In genomic region chr1:109980324-109981127, GRCh38 we compare ENCODE assay signal across 9 cellular contexts. TPM values are rescaled to one million over a fixed set of nuclear protein-coding genes. Genes with fewer than 3 reads are reported as not detected.
A peak's percentile ranks its signal among the peaks of the same experiment; 100 is the strongest.
DNase-seq lines count a peak whose midpoint lies in the region; ATAC-seq, FAIRE-seq and TF ChIP-seq lines count a peak whose summit lies in the region.
"Had no signal": no experiment of that assay in that cellular context is flagged by ENCODE, and none has a peak within 500 bp of the region (broad histone marks: within the 10 kb centered on the region; RNA-seq: fewer than 3 reads in every experiment).

No MANE protein-coding gene starts in this region.

- H3K36me3 Mint-ChIP-seq in activated CD4-positive, alpha-beta T cell treated with anti-CD3 and anti-CD28 coated beads, Interleukin-2, amount 10 ng/mL, durations not matched to agents 7 days and 5 days (ENCODE audit: low read depth), result peaks cover 2% of the 10 kb centered on the region
- H3K36me3 Mint-ChIP-seq in glutamatergic neuron (ENCODE audit: unreplicated experiment), result no peaks in the 10 kb centered on the region

- H3K9ac ChIP-seq in kidney (ENCODE audit: low read length in 2 of 2), result no peak overlapping the region

- peaks cover 9% of the 10 kb centered on the region for H3K27me3 Mint-ChIP-seq in activated CD4-positive, alpha-beta T cell treated with anti-CD3 and anti-CD28 coated beads, Interleukin-2, amount 10 ng/mL, durations not matched to agents 7 days and 5 days
- H3K27me3 Mint-ChIP-seq in glutamatergic neuron (ENCODE audit: unreplicated experiment), result peaks cover 7% of the 10 kb centered on the region

- no peak overlapping the region for H3K4me3 Mint-ChIP-seq in activated CD4-positive, alpha-beta T cell treated with anti-CD3 and anti-CD28 coated beads, Interleukin-2, amount 10 ng/mL, durations not matched to agents 7 days and 5 days
- H3K4me3 Mint-ChIP-seq in glutamatergic neuron (ENCODE audit: unreplicated experiment), result no peak overlapping the region

- no peak overlapping the region for H3K27ac Mint-ChIP-seq in activated CD4-positive, alpha-beta T cell treated with anti-CD3 and anti-CD28 coated beads, Interleukin-2, amount 10 ng/mL, durations not matched to agents 7 days and 5 days
- no peak overlapping the region for H3K27ac Mint-ChIP-seq in glutamatergic neuron (ENCODE audit: unreplicated experiment)

- H3K36me3 ChIP-seq in kidney (ENCODE audit: control insufficient read depth in 1 of 2, insufficient read depth in 2 of 2, low read length in 2 of 2), result no peaks in the 10 kb centered on the region

- ATAC-seq in HG03039 (IDR thresholded peaks at IDR 0.05; ENCODE audit: unreplicated experiment) (no peak), HG02759 (IDR thresholded peaks at IDR 0.05; ENCODE audit: unreplicated experiment) (no peak)

- TF ChIP-seq CTCF in AG04449 (IDR thresholded peaks at IDR 0.05; ENCODE audit: insufficient read depth, low read length, missing control alignments) (peak; percentile 58), GM12874 (IDR thresholded peaks at IDR 0.05; ENCODE audit: insufficient read depth, low read depth, low read length) (peak; percentile 38; the same call in 1 of the 2 replicates), kidney (IDR thresholded peaks at IDR 0.05; ENCODE audit: borderline replicate concordance, extremely low read depth, insufficient read depth) (peak; percentile 65), glutamatergic neuron (IDR thresholded peaks at IDR 0.05; ENCODE audit: partially characterized antibody, unreplicated experiment) (no peak)

- no peaks in the 10 kb centered on the region for H3K9me3 Mint-ChIP-seq in activated CD4-positive, alpha-beta T cell treated with anti-CD3 and anti-CD28 coated beads, Interleukin-2, amount 10 ng/mL, durations not matched to agents 7 days and 5 days
- H3K9me3 Mint-ChIP-seq in glutamatergic neuron (ENCODE audit: unreplicated experiment), result peaks cover 10% of the 10 kb centered on the region

- intact Hi-C loops in kidney (cut with DNase I), result loop anchor here (5.0 kb wide), 1 partner anchor 203 kb away; no protein-coding TSS in a partner anchor

- CTCF ChIA-PET in AG04449 (lab: Yijun Ruan, JAX), result interaction anchor here (0.7 to 18.3 kb wide), 16 partner anchors 12 to 442 kb away, joined by 3 to 1425 read pairs (median 4); no protein-coding TSS in a partner anchor
- CTCF ChIA-PET in activated CD4-positive, alpha-beta T cell treated with anti-CD3 and anti-CD28 coated beads, Interleukin-2, amount 10 ng/mL, durations not matched to agents 7 days and 5 days (lab: Charles Lee), result interaction anchor here (0.6 to 12.9 kb wide), 10 partner anchors 11 to 345 kb away, joined by 3 to 475 read pairs (median 3); no protein-coding TSS in a partner anchor

- H3K27ac ChIP-seq in kidney (ENCODE audit: low read depth in 2 of 2, low read length in 2 of 2), result no peak overlapping the region

- DNase-seq in AG04449 (ENCODE audit: low read depth, low spot score) (no peak), kidney (no peak), OCI-M2 (lab: John Stamatoyannopoulos, UW; ENCODE audit: unreplicated experiment) (no peak), glutamatergic neuron (no peak)
- peak; percentile 38 for DNase-seq in activated CD4-positive, alpha-beta T cell treated with anti-CD3 and anti-CD28 coated beads, Interleukin-2, amount 10 ng/mL, durations not matched to agents 7 days and 5 days

- no peaks in the 10 kb centered on the region for H3K9me3 ChIP-seq in kidney (ENCODE audit: control insufficient read depth in 1 of 2, low read length in 2 of 2)

- FAIRE-seq in kidney (lab: Jason Lieb, UNC), result no peak

- POLR2A ChIA-PET in AG04449 (lab: Yijun Ruan, JAX), result interaction anchor here (1.1 kb wide), 1 partner anchor 205 kb away, joined by 3 read pairs; no protein-coding TSS in a partner anchor
- POLR2A ChIA-PET in activated CD4-positive, alpha-beta T cell treated with anti-CD3 and anti-CD28 coated beads, Interleukin-2, amount 10 ng/mL, durations not matched to agents 7 days and 5 days (lab: Charles Lee), result no interaction called here

- H3K4me1 ChIP-seq in kidney (ENCODE audit: control insufficient read depth in 1 of 2, insufficient read depth in 1 of 2, low read depth in 1 of 2, low read length in 2 of 2), result peaks cover 7% of the 10 kb centered on the region in 2 donors

- H3K4me1 Mint-ChIP-seq in activated CD4-positive, alpha-beta T cell treated with anti-CD3 and anti-CD28 coated beads, Interleukin-2, amount 10 ng/mL, durations not matched to agents 7 days and 5 days, result peaks cover 14% of the 10 kb centered on the region
- H3K4me1 Mint-ChIP-seq in glutamatergic neuron (ENCODE audit: low read depth, unreplicated experiment), result no peaks in the 10 kb centered on the region

- H3K4me3 ChIP-seq in AG04449 (ENCODE audit: low read depth, low read length) (no peak overlapping the region), kidney (ENCODE audit: low read length in 2 of 2) (no peak overlapping the region)
- H3K4me3 ChIP-seq: lung had no signal

RNA-seq across cellular contexts. Expression of gene AHCYL1, which starts 4.0 kb away (rescaled TPM):
- total RNA-seq in activated CD4-positive, alpha-beta T cell treated with anti-CD3 and anti-CD28 coated beads, Interleukin-2, amount 10 ng/mL, durations not matched to agents 7 days and 5 days, result 10 to 100 TPM; 50.4 to 50.9 TPM
- 125 TPM for total RNA-seq in kidney
- polyA plus RNA-seq in kidney (ENCODE audit: insufficient read depth, low read depth, low replicate concordance), result 103 TPM
- 73.8 TPM for total RNA-seq in glutamatergic neuron (ENCODE audit: unreplicated experiment)

RNA-seq across cellular contexts. Expression of gene STRIP1, which starts 53.9 kb away (rescaled TPM):
- 10 to 100 TPM; 33.4 to 35.9 TPM for total RNA-seq in activated CD4-positive, alpha-beta T cell treated with anti-CD3 and anti-CD28 coated beads, Interleukin-2, amount 10 ng/mL, durations not matched to agents 7 days and 5 days
- total RNA-seq in kidney (31.1 TPM), glutamatergic neuron (ENCODE audit: unreplicated experiment) (90.2 TPM)
- polyA plus RNA-seq in kidney (ENCODE audit: insufficient read depth, low read depth, low replicate concordance), result 9.5 TPM
